In the genomic region with DNA sequence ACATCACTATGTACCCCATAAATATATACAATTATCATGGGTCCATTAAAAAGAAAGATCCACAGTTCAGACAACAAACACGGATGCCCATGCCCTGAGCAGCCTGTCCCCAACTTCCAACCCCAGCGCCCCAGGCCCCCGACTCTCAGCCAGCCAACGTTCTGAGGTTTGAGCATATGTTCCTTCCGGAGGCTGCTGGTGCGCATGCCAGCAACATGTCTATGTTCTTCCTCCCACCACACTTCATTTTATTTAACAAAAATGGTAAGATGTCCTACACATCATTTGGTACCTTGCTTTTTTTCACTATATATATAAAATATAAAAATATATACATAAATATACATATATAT, we compare ENCODE assay signal across 20 cellular contexts.
A peak's percentile ranks its signal among the peaks of the same experiment; 100 is the strongest.
DNase-seq lines count a peak whose midpoint lies in the region; ATAC-seq and TF ChIP-seq lines count a peak whose summit lies in the region.
"Had no signal": no experiment of that assay in that cellular context is flagged by ENCODE, and none has a peak within 500 bp of the region (broad histone marks: within the 10 kb centered on the region; RNA-seq: fewer than 3 reads in every experiment).

No MANE protein-coding gene starts in this region.

- H3K27me3 ChIP-seq in left ventricle myocardium inferior (ENCODE audit: low read depth) (no peaks in the 10 kb centered on the region), spleen (replicated peaks in 1 of 7) (no peaks in the 10 kb centered on the region)
- peaks cover 0 to 28% (median 0%) of the 10 kb centered on the region in 11 experiments; a peak in 7 of 22 replicates for H3K27me3 ChIP-seq in BLaER1 treated with 17β-estradiol and CSF1 and Interleukin-3, amounts not matched to agents 10 nM and 100 nM

- no peak for TF ChIP-seq POLR2A in spleen (IDR thresholded peaks at IDR 0.05)

- no peaks in the 10 kb centered on the region for H3K4me1 ChIP-seq in left ventricle myocardium inferior
- H3K4me1 ChIP-seq in BLaER1 treated with 17β-estradiol and CSF1 and Interleukin-3, amounts not matched to agents 10 nM and 100 nM = peaks cover 11 to 58% (median 43%) of the 10 kb centered on the region in 10 experiments
- H3K4me1 ChIP-seq in spleen = peaks cover 0 to 33% (median 9%) of the 10 kb centered on the region in 6 donors

- ATAC-seq in Right ventricle myocardium inferior (no peak), GM18517 (IDR thresholded peaks at IDR 0.05; ENCODE audit: unreplicated experiment) (no peak)
- ATAC-seq: Panc1 had no signal

- H3K4me3 ChIP-seq in left ventricle myocardium inferior = no peak overlapping the region
- H3K4me3 ChIP-seq in BLaER1 treated with 17β-estradiol and CSF1 and Interleukin-3, amounts not matched to agents 10 nM and 100 nM = no peak overlapping the region
- no peak overlapping the region for H3K4me3 ChIP-seq in spleen
- H3K4me3 ChIP-seq: SK-N-MC had no signal

- H3K36me3 ChIP-seq in left ventricle myocardium inferior (peaks cover 29% of the 10 kb centered on the region), spleen (peaks cover 0 to 57% (median 6%) of the 10 kb centered on the region in 6 donors)
- H3K36me3 ChIP-seq in BLaER1 treated with 17β-estradiol and CSF1 and Interleukin-3, amounts not matched to agents 10 nM and 100 nM = peaks cover 24 to 51% (median 33%) of the 10 kb centered on the region in 11 experiments

- H4K20me1 ChIP-seq in BLaER1 treated with 17β-estradiol and CSF1 and Interleukin-3, amounts not matched to agents 10 nM and 100 nM = peaks cover 2 to 88% (median 64%) of the 10 kb centered on the region in 11 experiments; a peak in 21 of 22 replicates

- H3K9ac ChIP-seq in BLaER1 treated with 17β-estradiol and CSF1 and Interleukin-3, amounts not matched to agents 10 nM and 100 nM = no peak overlapping the region
- H3K9ac ChIP-seq: KMS-11 had no signal

- H3K27ac ChIP-seq in left ventricle myocardium inferior (replicated peaks) (no peak overlapping the region), spleen (no peak overlapping the region)
- H3K27ac ChIP-seq in BLaER1 treated with 17β-estradiol and CSF1 and Interleukin-3, amounts not matched to agents 10 nM and 100 nM = no peak overlapping the region
- H3K27ac ChIP-seq: KMS-11, RWPE1, SK-N-MC had no signal

- no peaks in the 10 kb centered on the region for H3K9me3 ChIP-seq in left ventricle myocardium inferior (replicated peaks)
- peaks cover 6 to 15% (median 14%) of the 10 kb centered on the region in 11 experiments; a peak in 17 of 22 replicates for H3K9me3 ChIP-seq in BLaER1 treated with 17β-estradiol and CSF1 and Interleukin-3, amounts not matched to agents 10 nM and 100 nM (replicated peaks in 1 of 11)
- no peaks in the 10 kb centered on the region for H3K9me3 ChIP-seq in spleen

- DNase-seq in Right ventricle myocardium inferior (ENCODE audit: missing footprints) = peak; percentile 65
- no peak for DNase-seq in left ventricle myocardium inferior
- peak; percentile 21 for DNase-seq in cerebellum (ENCODE audit: low spot score)
- DNase-seq in spleen = peak; percentile 51
- no peak for DNase-seq in activated gamma-delta T cell treated with Interleukin-2 at 50 U/mL for 16 hours
- DNase-seq: C1 segment of cervical spinal cord; CD4-positive, alpha-beta memory T cell; DMS79; EL; GF-D8; MM.1S; NCI-H2227 treated with DMSO at 0.1 percent for 48 hours; NCI-H510A; SIG-M5 had no signal

- no peak for TF ChIP-seq CTCF in left ventricle myocardium inferior (IDR thresholded peaks at IDR 0.05; ENCODE audit: borderline replicate concordance)
- TF ChIP-seq CTCF in spleen (IDR thresholded peaks at IDR 0.05 in 8 of 11, conservative IDR thresholded peaks at IDR 0.05 in 3 of 11) = no peak

- intact Hi-C loops in Right ventricle myocardium inferior (cut with DNase I) (no loop called here), left ventricle myocardium inferior (cut with micrococcal nuclease) (no loop called here), spleen (cut with DNase I; ENCODE audit: low total_unique reads) (no loop called here)

- H3K4me2 ChIP-seq in BLaER1 treated with 17β-estradiol and CSF1 and Interleukin-3, amounts not matched to agents 10 nM and 100 nM = peak overlapping the region in 6 of 11 experiments; percentile 75 to 96 (median 88); a peak in 6 of 22 replicates
- H3K4me2 ChIP-seq: KMS-11 had no signal

- 92 to 97% (median 95%) methylated on average over 6 of the region's 6 CpGs for WGBS in spleen, 5 donors

Comparison
In these comparisons a context has a peak if more than half of its experiments do, and no peak if none do; other contexts are left out.
1. DNase-seq: peak in Right ventricle myocardium inferior (single experiment), cerebellum (single experiment) and spleen (single experiment); none in left ventricle myocardium inferior (single experiment) and activated gamma-delta T cell treated with Interleukin-2 at 50 U/mL for 16 hours (single experiment).